Comparison of ENCODE assay signal across 1 cellular context in the genomic region with DNA sequence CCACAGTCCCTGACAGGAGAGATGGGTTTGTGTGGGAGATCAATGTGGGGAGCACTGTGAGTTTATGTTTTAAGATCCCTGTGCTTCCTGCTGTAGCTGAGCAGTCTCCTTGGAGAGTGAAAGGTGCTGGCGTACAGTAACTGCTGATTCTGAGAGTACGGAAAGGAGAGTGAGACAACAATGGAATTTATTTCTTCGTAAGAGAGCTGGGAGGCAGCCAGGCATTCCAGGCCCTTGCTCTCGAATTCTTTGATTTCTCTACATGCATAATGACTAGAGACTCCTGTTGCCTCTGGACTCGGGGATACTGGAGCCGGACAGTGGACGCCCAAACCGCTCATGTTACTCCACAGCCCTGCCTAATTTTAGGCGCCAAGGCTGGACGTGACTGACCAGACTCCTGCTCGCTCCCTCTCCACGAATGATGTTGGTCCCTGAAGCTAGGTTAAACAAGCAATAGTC.
TF ChIP-seq lines count a peak whose summit lies in the region.

No MANE protein-coding gene starts in this region.

TF ChIP-seq in IMR-90, 13 proteins besides CTCF, POLR2A, EP300 and RAD21:
- TF ChIP-seq, protein P1, sequence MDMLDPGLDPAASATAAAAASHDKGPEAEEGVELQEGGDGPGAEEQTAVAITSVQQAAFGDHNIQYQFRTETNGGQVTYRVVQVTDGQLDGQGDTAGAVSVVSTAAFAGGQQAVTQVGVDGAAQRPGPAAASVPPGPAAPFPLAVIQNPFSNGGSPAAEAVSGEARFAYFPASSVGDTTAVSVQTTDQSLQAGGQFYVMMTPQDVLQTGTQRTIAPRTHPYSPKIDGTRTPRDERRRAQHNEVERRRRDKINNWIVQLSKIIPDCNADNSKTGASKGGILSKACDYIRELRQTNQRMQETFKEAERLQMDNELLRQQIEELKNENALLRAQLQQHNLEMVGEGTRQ (IDR thresholded peaks at IDR 0.05; ENCODE audit: low read depth, low read length), result no peak
- TF ChIP-seq, protein P2, sequence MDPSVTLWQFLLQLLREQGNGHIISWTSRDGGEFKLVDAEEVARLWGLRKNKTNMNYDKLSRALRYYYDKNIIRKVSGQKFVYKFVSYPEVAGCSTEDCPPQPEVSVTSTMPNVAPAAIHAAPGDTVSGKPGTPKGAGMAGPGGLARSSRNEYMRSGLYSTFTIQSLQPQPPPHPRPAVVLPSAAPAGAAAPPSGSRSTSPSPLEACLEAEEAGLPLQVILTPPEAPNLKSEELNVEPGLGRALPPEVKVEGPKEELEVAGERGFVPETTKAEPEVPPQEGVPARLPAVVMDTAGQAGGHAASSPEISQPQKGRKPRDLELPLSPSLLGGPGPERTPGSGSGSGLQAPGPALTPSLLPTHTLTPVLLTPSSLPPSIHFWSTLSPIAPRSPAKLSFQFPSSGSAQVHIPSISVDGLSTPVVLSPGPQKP (IDR thresholded peaks at IDR 0.05; ENCODE audit: borderline replicate concordance, low read depth, low read length), result no peak
- no peak for TF ChIP-seq BHLHE40 (IDR thresholded peaks at IDR 0.05; ENCODE audit: low read depth, low read length)
- TF ChIP-seq FOS (IDR thresholded peaks at IDR 0.05; ENCODE audit: low read depth, low read length), result no peak
- TF ChIP-seq MAZ (IDR thresholded peaks at IDR 0.05; ENCODE audit: borderline replicate concordance, low read depth, low read length), result no peak
- TF ChIP-seq MXI1 (IDR thresholded peaks at IDR 0.05; ENCODE audit: borderline replicate concordance, low read depth, low read length), result no peak
- TF ChIP-seq MAFK (IDR thresholded peaks at IDR 0.05; ENCODE audit: low read depth, low read length), result no peak
- TF ChIP-seq CEBPB (IDR thresholded peaks at IDR 0.05; ENCODE audit: low read depth, low read length), result no peak
- no peak for TF ChIP-seq SMC3 (IDR thresholded peaks at IDR 0.05; ENCODE audit: low read depth, low read length)
- no peak for TF ChIP-seq NFE2L2 (IDR thresholded peaks at IDR 0.05; ENCODE audit: low read depth, low read length)
- no peak for TF ChIP-seq RFX5 (IDR thresholded peaks at IDR 0.05; ENCODE audit: low read depth, low read length)
- no peak for TF ChIP-seq CHD1 (IDR thresholded peaks at IDR 0.05; ENCODE audit: low read depth, low read length)
- no peak for TF ChIP-seq RCOR1 (IDR thresholded peaks at IDR 0.05; ENCODE audit: insufficient replicate concordance, low read length)
